Comparison of ENCODE assay signal across 1 cellular context in genomic region chr17:73261952-73262675, GRCh38.
TF ChIP-seq lines count a peak whose summit lies in the region.

No MANE protein-coding gene starts in this region.

TF ChIP-seq in HepG2, 621 proteins besides CTCF, POLR2A, EP300 and RAD21 (continued from another document and continues in another):
- TF ChIP-seq HNF1A (IDR thresholded peaks at IDR 0.05; ENCODE audit: low read depth) (peak; percentile 10), HNF1A (CRISPR knock-in tag; IDR thresholded peaks at IDR 0.05; ENCODE audit: borderline replicate concordance) (peak; percentile 84), ZNF180 (CRISPR knock-in tag; IDR thresholded peaks at IDR 0.05; ENCODE audit: borderline replicate concordance, low read depth) (0 out of 2 replicates have a peak, but pooled peaks have one; percentile 64), SMAD1 (CRISPR knock-in tag; IDR thresholded peaks at IDR 0.05; ENCODE audit: borderline replicate concordance, low read depth) (no peak), SMAD9 (CRISPR knock-in tag; IDR thresholded peaks at IDR 0.05) (0 out of 2 replicates have a peak, but pooled peaks have one; percentile 32), PPARG (CRISPR knock-in tag; conservative IDR thresholded peaks at IDR 0.05) (no peak), ZSCAN29 (CRISPR knock-in tag; conservative IDR thresholded peaks at IDR 0.05) (peak; percentile 65; the same call in 1 of the 2 replicates), ZNF646 (CRISPR knock-in tag; IDR thresholded peaks at IDR 0.05) (peak; percentile 43; the same call in 1 of the 2 replicates), IKZF4 (CRISPR knock-in tag; IDR thresholded peaks at IDR 0.05; ENCODE audit: borderline replicate concordance, low read depth, not compliant biosample characterization) (peak; percentile 57), ZBTB8A (CRISPR knock-in tag; IDR thresholded peaks at IDR 0.05; ENCODE audit: borderline replicate concordance, low read depth) (peak; percentile 26; the same call in 1 of the 2 replicates), BHLHE40 (IDR thresholded peaks at IDR 0.05; ENCODE audit: low read length) (peak; percentile 61; the same call in 1 of the 2 replicates), ZNF496 (CRISPR knock-in tag; IDR thresholded peaks at IDR 0.05; ENCODE audit: insufficient replicate concordance) (no peak), MED1 (CRISPR knock-in tag; IDR thresholded peaks at IDR 0.05) (peak; percentile 59; the same call in 1 of the 2 replicates), ZNF558 (CRISPR knock-in tag; IDR thresholded peaks at IDR 0.05; ENCODE audit: borderline replicate concordance) (peak; percentile 84; the same call in 1 of the 2 replicates), HNRNPL (IDR thresholded peaks at IDR 0.05; ENCODE audit: low read depth, low read length) (peak; percentile 88), KAT2B (IDR thresholded peaks at IDR 0.05; ENCODE audit: borderline replicate concordance, low read depth, low read length) (no peak), ZBTB7B (CRISPR knock-in tag; IDR thresholded peaks at IDR 0.05) (peak; percentile 99), RBAK (CRISPR knock-in tag; IDR thresholded peaks at IDR 0.05) (no peak), IRF1 (CRISPR knock-in tag; IDR thresholded peaks at IDR 0.05; ENCODE audit: low read depth) (0 out of 2 replicates have a peak, but pooled peaks have one; percentile 84), TBX3 (IDR thresholded peaks at IDR 0.05; ENCODE audit: borderline replicate concordance) (0 out of 2 replicates have a peak, but pooled peaks have one; percentile 23), ZNF574 (CRISPR knock-in tag; IDR thresholded peaks at IDR 0.05) (peak; percentile 67), HNRNPK (IDR thresholded peaks at IDR 0.05; ENCODE audit: low read depth, low read length, poor library complexity, severe bottlenecking) (no peak), ZBTB20 (CRISPR knock-in tag; IDR thresholded peaks at IDR 0.05; ENCODE audit: borderline replicate concordance, low read depth) (0 out of 2 replicates have a peak, but pooled peaks have one; percentile 22), KMT2B (CRISPR knock-in tag; IDR thresholded peaks at IDR 0.05) (peak; percentile 73), ZFP62 (CRISPR knock-in tag; IDR thresholded peaks at IDR 0.05) (no peak; the same call in 1 of the 2 replicates), LBX2 (CRISPR knock-in tag; IDR thresholded peaks at IDR 0.05; ENCODE audit: borderline replicate concordance) (no peak), PAXIP1 (CRISPR knock-in tag; conservative IDR thresholded peaks at IDR 0.05) (peak; percentile 83), THAP11 (CRISPR knock-in tag; IDR thresholded peaks at IDR 0.05) (peak; percentile 45; the same call in 1 of the 2 replicates), RORA (CRISPR knock-in tag; IDR thresholded peaks at IDR 0.05) (no peak), ZNF607 (CRISPR knock-in tag; IDR thresholded peaks at IDR 0.05; ENCODE audit: borderline replicate concordance) (no peak), EED (CRISPR knock-in tag; IDR thresholded peaks at IDR 0.05) (no peak), ERF (CRISPR knock-in tag; IDR thresholded peaks at IDR 0.05) (peak; percentile 53; the same call in 1 of the 2 replicates), ZNF232 (CRISPR knock-in tag; IDR thresholded peaks at IDR 0.05; ENCODE audit: borderline replicate concordance) (peak; percentile 88; the same call in 1 of the 2 replicates), POLR2AphosphoS5 (IDR thresholded peaks at IDR 0.05; ENCODE audit: low read depth, low read length) (peak; percentile 79), STAT6 (CRISPR knock-in tag; IDR thresholded peaks at IDR 0.05; ENCODE audit: borderline replicate concordance) (no peak; the same call in 1 of the 2 replicates), MAZ (IDR thresholded peaks at IDR 0.05; ENCODE audit: borderline replicate concordance, low read depth, low read length) (peak; percentile 54; the same call in 1 of the 2 replicates), MAZ (CRISPR knock-in tag; IDR thresholded peaks at IDR 0.05; ENCODE audit: low read depth) (peak; percentile 68; the same call in 1 of the 2 replicates), ZSCAN25 (CRISPR knock-in tag; IDR thresholded peaks at IDR 0.05) (0 out of 2 replicates have a peak, but pooled peaks have one; percentile 52), ZNF616 (CRISPR knock-in tag; IDR thresholded peaks at IDR 0.05; ENCODE audit: low read depth) (no peak; the same call in 1 of the 2 replicates)
